ENCODE assay signal across 8 cellular contexts in the genomic region with DNA sequence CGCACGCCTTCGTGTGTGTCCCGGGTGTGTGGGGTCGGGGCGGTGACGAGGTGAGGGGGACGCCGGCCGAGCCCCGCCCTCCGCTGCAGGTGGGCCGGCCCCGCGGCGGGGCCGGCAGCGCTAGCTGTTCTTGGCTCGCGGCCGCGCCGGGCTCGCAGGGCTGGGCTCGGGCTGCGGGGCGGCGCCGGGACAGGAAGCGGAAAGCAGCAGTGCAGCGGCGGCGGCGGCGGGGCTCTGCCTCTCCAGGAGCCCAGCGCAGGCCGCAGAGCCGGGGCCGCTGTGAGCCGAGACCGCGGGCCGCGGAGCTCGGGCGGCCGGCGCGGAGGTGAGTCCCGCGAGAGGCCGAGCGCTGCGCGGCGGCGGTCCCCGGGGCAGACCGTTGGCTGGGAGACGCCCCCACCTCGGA. TPM values are rescaled to one million over a fixed set of nuclear protein-coding genes. Genes with fewer than 3 reads are reported as not detected.
DNase-seq lines count a peak whose midpoint lies in the region; ATAC-seq and TF ChIP-seq lines count a peak whose summit lies in the region.

A gene (plus strand): TSS at position 209 of the 406 bp plus-strand sequence. CDS start 9,444 bp downstream, outside the sequence.

- TF ChIP-seq CTCF in retinal pigment epithelial cell (conservative IDR thresholded peaks at IDR 0.05; ENCODE audit: low read depth, low read length), result no peak

- peaks cover 6% of the 10 kb centered on the region for H3K36me3 Mint-ChIP-seq in activated naive CD8-positive, alpha-beta T cell treated with anti-CD3 and anti-CD28 coated beads, Interleukin-2, amount 50 U/mL, for 24 hours (ENCODE audit: low read depth)

- peaks cover 13% of the 10 kb centered on the region for H3K4me1 Mint-ChIP-seq in activated naive CD8-positive, alpha-beta T cell treated with anti-CD3 and anti-CD28 coated beads, Interleukin-2, amount 50 U/mL, for 24 hours

- H3K9me3 Mint-ChIP-seq in activated naive CD8-positive, alpha-beta T cell treated with anti-CD3 and anti-CD28 coated beads, Interleukin-2, amount 50 U/mL, for 24 hours, result peaks cover 26% of the 10 kb centered on the region

- intact Hi-C loops in left ventricle myocardium superior (cut with micrococcal nuclease), result no loop called here

- peak within 1 kb of the TSS; percentile 77 for H3K4me3 Mint-ChIP-seq in activated naive CD8-positive, alpha-beta T cell treated with anti-CD3 and anti-CD28 coated beads, Interleukin-2, amount 50 U/mL, for 24 hours

- H3K27me3 Mint-ChIP-seq in activated naive CD8-positive, alpha-beta T cell treated with anti-CD3 and anti-CD28 coated beads, Interleukin-2, amount 50 U/mL, for 24 hours, result peaks cover 42% of the 10 kb centered on the region

- DNase-seq in GM03348 (ENCODE audit: low spot score) (peak; percentile 94), HK-2 (ENCODE audit: unreplicated experiment) (peak; percentile 66), left ventricle myocardium superior (peak; percentile 90), retinal pigment epithelial cell (ENCODE audit: low read depth) (no peak), OCI-M2 (lab: John Stamatoyannopoulos, UW; ENCODE audit: unreplicated experiment) (no peak)
- peak; percentile 52 for DNase-seq in activated naive CD8-positive, alpha-beta T cell treated with anti-CD3 and anti-CD28 coated beads, Interleukin-2, amount 50 U/mL, for 24 hours

- H3K4me3 ChIP-seq in retinal pigment epithelial cell (ENCODE audit: low read length), result peak within 1 kb of the TSS; percentile 71

- peak; percentile 70 for ATAC-seq in GM21390 (IDR thresholded peaks at IDR 0.05; ENCODE audit: unreplicated experiment)
- peak; percentile 80 for ATAC-seq in activated naive CD8-positive, alpha-beta T cell treated with anti-CD3 and anti-CD28 coated beads, Interleukin-2, amount 50 U/mL, for 24 hours
- peak; percentile 91 for ATAC-seq in left ventricle myocardium superior

- no peak within 1 kb of the TSS for H3K27ac Mint-ChIP-seq in activated naive CD8-positive, alpha-beta T cell treated with anti-CD3 and anti-CD28 coated beads, Interleukin-2, amount 50 U/mL, for 24 hours

TF ChIP-seq in PFSK-1, 5 proteins besides CTCF, POLR2A, EP300 and RAD21:
- TF ChIP-seq POLR2AphosphoS5 (IDR thresholded peaks at IDR 0.05; ENCODE audit: low read depth, low read length) (peak; percentile 52; the same call in 1 of the 2 replicates), FOXP2 (optimal IDR thresholded peaks at IDR 0.05; ENCODE audit: borderline replicate concordance, extremely low read depth, extremely low read length, insufficient read depth) (no peak)
- TF ChIP-seq, protein P1, sequence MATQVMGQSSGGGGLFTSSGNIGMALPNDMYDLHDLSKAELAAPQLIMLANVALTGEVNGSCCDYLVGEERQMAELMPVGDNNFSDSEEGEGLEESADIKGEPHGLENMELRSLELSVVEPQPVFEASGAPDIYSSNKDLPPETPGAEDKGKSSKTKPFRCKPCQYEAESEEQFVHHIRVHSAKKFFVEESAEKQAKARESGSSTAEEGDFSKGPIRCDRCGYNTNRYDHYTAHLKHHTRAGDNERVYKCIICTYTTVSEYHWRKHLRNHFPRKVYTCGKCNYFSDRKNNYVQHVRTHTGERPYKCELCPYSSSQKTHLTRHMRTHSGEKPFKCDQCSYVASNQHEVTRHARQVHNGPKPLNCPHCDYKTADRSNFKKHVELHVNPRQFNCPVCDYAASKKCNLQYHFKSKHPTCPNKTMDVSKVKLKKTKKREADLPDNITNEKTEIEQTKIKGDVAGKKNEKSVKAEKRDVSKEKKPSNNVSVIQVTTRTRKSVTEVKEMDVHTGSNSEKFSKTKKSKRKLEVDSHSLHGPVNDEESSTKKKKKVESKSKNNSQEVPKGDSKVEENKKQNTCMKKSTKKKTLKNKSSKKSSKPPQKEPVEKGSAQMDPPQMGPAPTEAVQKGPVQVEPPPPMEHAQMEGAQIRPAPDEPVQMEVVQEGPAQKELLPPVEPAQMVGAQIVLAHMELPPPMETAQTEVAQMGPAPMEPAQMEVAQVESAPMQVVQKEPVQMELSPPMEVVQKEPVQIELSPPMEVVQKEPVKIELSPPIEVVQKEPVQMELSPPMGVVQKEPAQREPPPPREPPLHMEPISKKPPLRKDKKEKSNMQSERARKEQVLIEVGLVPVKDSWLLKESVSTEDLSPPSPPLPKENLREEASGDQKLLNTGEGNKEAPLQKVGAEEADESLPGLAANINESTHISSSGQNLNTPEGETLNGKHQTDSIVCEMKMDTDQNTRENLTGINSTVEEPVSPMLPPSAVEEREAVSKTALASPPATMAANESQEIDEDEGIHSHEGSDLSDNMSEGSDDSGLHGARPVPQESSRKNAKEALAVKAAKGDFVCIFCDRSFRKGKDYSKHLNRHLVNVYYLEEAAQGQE (IDR thresholded peaks at IDR 0.05; ENCODE audit: insufficient read depth in 1 of 2, low read depth in 2 of 2, low read length in 2 of 2), result peak in 1 of 2 experiments; percentile 14; a peak in 1 of 4 replicates

RNA-seq across cellular contexts. Expression of the gene that starts here (rescaled TPM):
- 11.1 TPM for polyA plus RNA-seq in PFSK-1 (2012; ENCODE audit: insufficient read length, low read depth)
- total RNA-seq in left ventricle myocardium superior, result 5.5 TPM

Comparison
In these comparisons a context has a peak if more than half of its experiments do, and no peak if none do; other contexts are left out.
1. DNase-seq: peak in GM03348 (single experiment), HK-2 (single experiment), activated naive CD8-positive, alpha-beta T cell treated with anti-CD3 and anti-CD28 coated beads, Interleukin-2, amount 50 U/mL, for 24 hours (single experiment) and left ventricle myocardium superior (single experiment); none in retinal pigment epithelial cell (single experiment) and OCI-M2 (single experiment).
2. Peak in every context shown above with its lines, with median percentiles within 50 percentile points of each other: ATAC-seq.